Comparison of ENCODE assay signal across 19 cellular contexts in genomic region chr20:59848182-59848581, GRCh38.
DNase-seq lines count a peak whose midpoint lies in the region; ATAC-seq, FAIRE-seq and TF ChIP-seq lines count a peak whose summit lies in the region.
"Had no signal": no experiment of that assay in that cellular context is flagged by ENCODE, and none has a peak within 500 bp of the region (broad histone marks: within the 10 kb centered on the region; RNA-seq: fewer than 3 reads in every experiment).

No MANE protein-coding gene starts in this region.

- H3K4me3 ChIP-seq in HEK293 (ENCODE audit: low read depth, low read length): no peak overlapping the region
- no peak overlapping the region for H3K4me3 ChIP-seq in RWPE2 (ENCODE audit: severe bottlenecking)
- H3K4me3 ChIP-seq in small intestine (ENCODE audit: low read depth in 1 of 2, low read length in 2 of 2): no peak overlapping the region
- no peak overlapping the region for H3K4me3 ChIP-seq in neural progenitor cell
- H3K4me3 ChIP-seq: BLaER1 had no signal

- no peaks in the 10 kb centered on the region for H4K20me1 ChIP-seq in neural progenitor cell (ENCODE audit: low read depth)

- no peak for TF ChIP-seq CTCF in HEK293 (tag by site-specific recombination; IDR thresholded peaks at IDR 0.05)
- no peak for TF ChIP-seq CTCF in RWPE2 (IDR thresholded peaks at IDR 0.05; ENCODE audit: poor library complexity, severe bottlenecking)
- TF ChIP-seq CTCF in neural progenitor cell (IDR thresholded peaks at IDR 0.05): no peak

- no peak overlapping the region for H2AFZ ChIP-seq in neural progenitor cell (replicated peaks)

- no peak overlapping the region for H3K9ac ChIP-seq in neural progenitor cell
- H3K9ac ChIP-seq: BLaER1 had no signal

- H3K36me3 ChIP-seq in HEK293 (ENCODE audit: control insufficient read depth in 2 of 2, insufficient read depth in 1 of 2, low read length in 2 of 2) (no peaks in the 10 kb centered on the region), RWPE2 (ENCODE audit: low read depth) (peaks cover 62% of the 10 kb centered on the region), small intestine (ENCODE audit: control insufficient read depth in 2 of 2, insufficient read depth in 2 of 2, low read length in 2 of 2) (no peaks in the 10 kb centered on the region), neural progenitor cell (no peaks in the 10 kb centered on the region)

- H3K36me3 Mint-ChIP-seq in activated CD4-positive, alpha-beta T cell treated with anti-CD3 and anti-CD28 coated beads, Interleukin-2, amount 10 ng/mL, durations not matched to agents 24 days and 14 days (ENCODE audit: low read depth): no peaks in the 10 kb centered on the region
- H3K36me3 Mint-ChIP-seq in neural progenitor cell: no peaks in the 10 kb centered on the region
- H3K36me3 Mint-ChIP-seq: CD4-positive, alpha-beta memory T cell; IgD-negative memory B cell had no signal

- no peaks in the 10 kb centered on the region for H3K4me1 ChIP-seq in HEK293 (ENCODE audit: control insufficient read depth, insufficient read depth, low read length)
- H3K4me1 ChIP-seq in RWPE2 (ENCODE audit: insufficient read depth, poor library complexity, severe bottlenecking): peaks cover 23% of the 10 kb centered on the region
- H3K4me1 ChIP-seq in small intestine (ENCODE audit: control insufficient read depth in 2 of 2, insufficient read depth in 1 of 2, low read depth in 1 of 2, low read length in 1 of 2): no peaks in the 10 kb centered on the region
- H3K4me1 ChIP-seq in neural progenitor cell: no peaks in the 10 kb centered on the region
- H3K4me1 ChIP-seq: BLaER1 had no signal

- no peak overlapping the region for H3K4me2 ChIP-seq in neural progenitor cell
- H3K4me2 ChIP-seq: BLaER1 had no signal

- H3K27ac Mint-ChIP-seq in activated CD4-positive, alpha-beta T cell treated with anti-CD3 and anti-CD28 coated beads, Interleukin-2, amount 10 ng/mL, durations not matched to agents 24 days and 14 days: no peak overlapping the region
- no peak overlapping the region for H3K27ac Mint-ChIP-seq in neural progenitor cell
- H3K27ac Mint-ChIP-seq: CD14-positive monocyte; CD4-positive, alpha-beta memory T cell; H9; IgD-negative memory B cell had no signal

- POLR2A ChIA-PET in HEK293 (lab: Yijun Ruan, JAX): no interaction called here

- CTCF ChIA-PET in HEK293 (lab: Yijun Ruan, JAX): interaction anchor here (2.5 to 11.3 kb wide), 3 partner anchors 10 to 64 kb away, joined by 12 to 233 read pairs (median 94); no protein-coding TSS in a partner anchor

- intact Hi-C loops in activated CD4-positive, alpha-beta T cell treated with anti-CD3 and anti-CD28 coated beads, Interleukin-2, amount 10 ng/mL, durations not matched to agents 24 days and 14 days (cut with micrococcal nuclease): no loop called here

- no peak for FAIRE-seq in small intestine (lab: Jason Lieb, UNC)
- FAIRE-seq: H1, HepG2 had no signal

- DNase-seq in activated CD4-positive, alpha-beta T cell treated with anti-CD3 and anti-CD28 coated beads, Interleukin-2, amount 10 ng/mL, durations not matched to agents 24 days and 14 days: peak; percentile 26
- DNase-seq in activated CD4-positive, alpha-beta T cell treated with anti-CD3 and anti-CD28 coated beads for 48 hours: no peak
- no peak for DNase-seq in RWPE2 (ENCODE audit: low spot score)
- peak; percentile 71 for DNase-seq in small intestine
- DNase-seq in neural progenitor cell (ENCODE audit: low spot score): no peak
- DNase-seq in NK-92 (lab: John Stamatoyannopoulos, UW; ENCODE audit: unreplicated experiment): no peak
- DNase-seq: 8988T; CD4-positive, alpha-beta memory T cell; DMS79 treated with DMSO at 0.1 percent for 48 hours; GF-D8; H9 had no signal

- WGBS in small intestine, 3 donors: 16 to 48% (median 28%) methylated on average over 2 of the region's 2 CpGs

- no peaks in the 10 kb centered on the region for H3K4me1 Mint-ChIP-seq in activated CD4-positive, alpha-beta T cell treated with anti-CD3 and anti-CD28 coated beads, Interleukin-2, amount 10 ng/mL, durations not matched to agents 24 days and 14 days
- no peaks in the 10 kb centered on the region for H3K4me1 Mint-ChIP-seq in neural progenitor cell
- H3K4me1 Mint-ChIP-seq: CD14-positive monocyte; CD4-positive, alpha-beta memory T cell; H9; IgD-negative memory B cell had no signal

- no peaks in the 10 kb centered on the region for H3K27me3 Mint-ChIP-seq in activated CD4-positive, alpha-beta T cell treated with anti-CD3 and anti-CD28 coated beads, Interleukin-2, amount 10 ng/mL, durations not matched to agents 24 days and 14 days
- H3K27me3 Mint-ChIP-seq in neural progenitor cell (ENCODE audit: insufficient read depth, low read depth): peaks cover 4% of the 10 kb centered on the region
- H3K27me3 Mint-ChIP-seq: CD4-positive, alpha-beta memory T cell had no signal

- H3K27ac ChIP-seq in HEK293 (ENCODE audit: extremely low read depth, low read depth, low read length) (no peak overlapping the region), RWPE2 (ENCODE audit: poor library complexity, severe bottlenecking) (peak overlapping the region; percentile 86), small intestine (ENCODE audit: low read depth in 1 of 2, low read length in 1 of 2) (no peak overlapping the region), neural progenitor cell (no peak overlapping the region)
- H3K27ac ChIP-seq: BLaER1, HL-60 had no signal

- no peaks in the 10 kb centered on the region for H3K9me3 Mint-ChIP-seq in activated CD4-positive, alpha-beta T cell treated with anti-CD3 and anti-CD28 coated beads, Interleukin-2, amount 10 ng/mL, durations not matched to agents 24 days and 14 days
- no peaks in the 10 kb centered on the region for H3K9me3 Mint-ChIP-seq in neural progenitor cell
- H3K9me3 Mint-ChIP-seq: CD14-positive monocyte; CD4-positive, alpha-beta memory T cell; H9; IgD-negative memory B cell had no signal

- H3F3A ChIP-seq in neural progenitor cell (ENCODE audit: low read depth): no peaks in the 10 kb centered on the region

- H3K9me3 ChIP-seq in HEK293 (ENCODE audit: control insufficient read depth, insufficient read depth, low read depth, low read length) (no peaks in the 10 kb centered on the region), RWPE2 (ENCODE audit: severe bottlenecking) (no peaks in the 10 kb centered on the region), small intestine (ENCODE audit: control insufficient read depth, low read depth) (no peaks in the 10 kb centered on the region), neural progenitor cell (ENCODE audit: low read depth) (no peaks in the 10 kb centered on the region)

- no peaks in the 10 kb centered on the region for H3K27me3 ChIP-seq in RWPE2 (ENCODE audit: insufficient read depth, poor library complexity, severe bottlenecking)
- H3K27me3 ChIP-seq in small intestine (ENCODE audit: control insufficient read depth in 2 of 2, insufficient read depth in 2 of 2, low read length in 2 of 2): peaks cover 0 to 3% of the 10 kb centered on the region in 2 donors
- peaks cover 83% of the 10 kb centered on the region for H3K27me3 ChIP-seq in neural progenitor cell
- H3K27me3 ChIP-seq: BLaER1 had no signal

- ATAC-seq in RWPE2 (ENCODE audit: low read depth): no peak
- ATAC-seq in HG03571 (IDR thresholded peaks at IDR 0.05; ENCODE audit: unreplicated experiment): no peak
- ATAC-seq: HepG2 had no signal

- H3K4me3 Mint-ChIP-seq in activated CD4-positive, alpha-beta T cell treated with anti-CD3 and anti-CD28 coated beads, Interleukin-2, amount 10 ng/mL, durations not matched to agents 24 days and 14 days: no peak overlapping the region
- no peak overlapping the region for H3K4me3 Mint-ChIP-seq in neural progenitor cell
- H3K4me3 Mint-ChIP-seq: CD14-positive monocyte; CD4-positive, alpha-beta memory T cell; H9; IgD-negative memory B cell had no signal

- no peaks in the 10 kb centered on the region for H3K79me2 ChIP-seq in neural progenitor cell (ENCODE audit: low read depth)

TF ChIP-seq in HEK293, 187 proteins besides CTCF, POLR2A, EP300 and RAD21:
- peak; percentile 23; the same call in 1 of the 2 replicates for TF ChIP-seq SCRT1 (tag by site-specific recombination; IDR thresholded peaks at IDR 0.05; ENCODE audit: borderline replicate concordance)
- TF ChIP-seq SCRT2 (tag by site-specific recombination; IDR thresholded peaks at IDR 0.05): peak; percentile 73
- TF ChIP-seq, protein P1, sequence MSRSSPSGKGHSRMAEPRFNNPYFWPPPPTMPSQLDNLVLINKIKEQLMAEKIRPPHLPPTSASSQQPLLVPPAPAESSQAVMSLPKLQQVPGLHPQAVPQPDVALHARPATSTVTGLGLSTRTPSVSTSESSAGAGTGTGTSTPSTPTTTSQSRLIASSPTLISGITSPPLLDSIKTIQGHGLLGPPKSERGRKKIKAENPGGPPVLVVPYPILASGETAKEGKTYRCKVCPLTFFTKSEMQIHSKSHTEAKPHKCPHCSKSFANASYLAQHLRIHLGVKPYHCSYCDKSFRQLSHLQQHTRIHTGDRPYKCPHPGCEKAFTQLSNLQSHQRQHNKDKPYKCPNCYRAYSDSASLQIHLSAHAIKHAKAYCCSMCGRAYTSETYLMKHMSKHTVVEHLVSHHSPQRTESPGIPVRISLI (tag by site-specific recombination; IDR thresholded peaks at IDR 0.05): no peak
- peak; percentile 51; the same call in 1 of the 2 replicates for TF ChIP-seq PRDM4 (tag by site-specific recombination; IDR thresholded peaks at IDR 0.05)

Comparison
In these comparisons a context has a peak if more than half of its experiments do, and no peak if none do; other contexts are left out.
1. DNase-seq: peak in activated CD4-positive, alpha-beta T cell treated with anti-CD3 and anti-CD28 coated beads, Interleukin-2, amount 10 ng/mL, durations not matched to agents 24 days and 14 days (single experiment) and small intestine (single experiment); none in activated CD4-positive, alpha-beta T cell treated with anti-CD3 and anti-CD28 coated beads for 48 hours (single experiment), RWPE2 (single experiment), neural progenitor cell (single experiment) and NK-92 (single experiment).